ENCODE assay signal across 11 cellular contexts in genomic region chr1:88080875-88081274, GRCh38.
"Had no signal": no experiment of that assay in that cellular context is flagged by ENCODE, and none has a peak within 500 bp of the region (broad histone marks: within the 10 kb centered on the region; RNA-seq: fewer than 3 reads in every experiment).

No MANE protein-coding gene starts in this region.

- H2AFZ ChIP-seq: GM23248 had no signal

- H3K27ac ChIP-seq: GM23248, HL-60, KMS-11 had no signal

- H3K9me3 ChIP-seq: HAP-1 had no signal

- H3K4me3 ChIP-seq: GM23248, HAP-1 had no signal

- H3K4me2 ChIP-seq: KMS-11 had no signal

- H3K4me1 ChIP-seq: HAP-1 had no signal

- FAIRE-seq: HepG2 had no signal

- DNase-seq: GM23248, GOT3, H7, HFFc6, Karpas-422, KBM-7 had no signal

- H3K36me3 ChIP-seq: HAP-1 had no signal

- ATAC-seq: HCT116, HepG2 had no signal
